In the genomic region with DNA sequence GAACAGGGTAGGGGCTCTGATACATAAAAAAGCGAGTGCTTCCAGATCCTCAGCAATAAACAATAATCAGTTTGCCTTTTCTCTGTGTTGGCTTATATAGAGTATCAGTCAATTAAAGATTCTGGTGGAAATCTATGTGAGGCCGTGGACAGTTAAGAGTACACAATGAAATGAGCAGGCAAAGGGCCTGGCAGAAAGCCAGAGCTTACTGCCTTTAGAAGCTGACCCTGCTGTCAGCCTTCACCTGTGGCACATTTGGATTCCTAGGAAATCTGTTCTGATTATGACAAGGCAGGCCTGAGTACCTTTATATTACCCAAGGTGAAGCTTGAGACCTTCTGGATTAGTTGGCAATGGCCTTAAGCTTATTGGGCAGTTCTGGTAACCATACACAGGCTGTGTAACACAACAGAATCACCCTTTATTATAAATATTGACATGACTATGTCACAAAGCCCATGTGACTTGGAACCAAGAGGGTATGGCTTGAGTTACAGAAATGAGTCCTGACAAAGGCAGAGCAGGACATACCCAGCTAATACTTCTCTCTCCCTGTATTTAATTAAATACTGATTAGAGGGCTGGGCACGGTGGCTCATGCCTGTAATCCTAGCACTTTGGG, we compare ENCODE assay signal across 11 cellular contexts. TPM values are rescaled to one million over a fixed set of nuclear protein-coding genes. Genes with fewer than 3 reads are reported as not detected.
DNase-seq lines count a peak whose midpoint lies in the region; ATAC-seq, FAIRE-seq and TF ChIP-seq lines count a peak whose summit lies in the region.
"Had no signal": no experiment of that assay in that cellular context is flagged by ENCODE, and none has a peak within 500 bp of the region (broad histone marks: within the 10 kb centered on the region; RNA-seq: fewer than 3 reads in every experiment).

No MANE protein-coding gene starts in this region.

- DNase-seq in G401 (ENCODE audit: low spot score) = peak; percentile 66
- peak; percentile 99 for DNase-seq in NCI-H2029 (lab: John Stamatoyannopoulos, UW)
- no peak for DNase-seq in endodermal cell
- peak in 4 of 6 donors; percentile 20 to 53 (median 34) for DNase-seq in pancreas
- no peak for DNase-seq in NCI-H1048 (lab: John Stamatoyannopoulos, UW)
- DNase-seq in activated CD8-positive, alpha-beta T cell treated with anti-CD3 and anti-CD28 coated beads, Interleukin-2, amount 10 ng/mL, durations not matched to agents 7 days and 5 days = no peak
- DNase-seq in stimulated activated effector memory CD8-positive, alpha-beta T cell treated with anti-CD3 and anti-CD28 coated beads, Interleukin-12 subunit alpha, Interleukin-12 subunit beta, amount 100 ng/mL, for 72 hours (ENCODE audit: low spot score in 2 of 2) = no peak
- DNase-seq: erythroblast, KG1 had no signal

- H3K9me3 Mint-ChIP-seq in endodermal cell = no peaks in the 10 kb centered on the region
- H3K9me3 Mint-ChIP-seq in activated CD8-positive, alpha-beta T cell treated with anti-CD3 and anti-CD28 coated beads, Interleukin-2, amount 10 ng/mL, durations not matched to agents 7 days and 5 days (ENCODE audit: insufficient read depth) = no peaks in the 10 kb centered on the region
- no peaks in the 10 kb centered on the region for H3K9me3 Mint-ChIP-seq in stimulated activated effector memory CD8-positive, alpha-beta T cell treated with anti-CD3 and anti-CD28 coated beads, Interleukin-12 subunit alpha, Interleukin-12 subunit beta, amount 100 ng/mL, for 72 hours
- H3K9me3 Mint-ChIP-seq: T-helper 1 cell treated with Interleukin-12 subunit alpha and Interleukin-12 subunit beta and Interleukin-4 antibody, amounts not matched to agents 30 μg/mL and 1 μg/mL, for 36 hours had no signal

- H3K27me3 ChIP-seq in endodermal cell (ENCODE audit: control insufficient read depth, insufficient read depth, low read length, poor library complexity, severe bottlenecking) (no peaks in the 10 kb centered on the region), pancreas (no peaks in the 10 kb centered on the region)

- intact Hi-C loops in pancreas (cut with DNase I) = no loop called here

- POLR2A ChIA-PET in activated CD8-positive, alpha-beta T cell treated with anti-CD3 and anti-CD28 coated beads, Interleukin-2, amount 10 ng/mL, durations not matched to agents 7 days and 5 days (lab: Charles Lee) = interaction anchor here (0.7 kb wide), 1 partner anchor 121 kb away, joined by 3 read pairs; no protein-coding TSS in a partner anchor

- no peak for TF ChIP-seq CTCF in endodermal cell (conservative IDR thresholded peaks at IDR 0.05)
- no peak for TF ChIP-seq CTCF in pancreas (IDR thresholded peaks at IDR 0.05)

- peaks cover 25% of the 10 kb centered on the region for H3K4me1 Mint-ChIP-seq in endodermal cell
- H3K4me1 Mint-ChIP-seq in activated CD8-positive, alpha-beta T cell treated with anti-CD3 and anti-CD28 coated beads, Interleukin-2, amount 10 ng/mL, durations not matched to agents 7 days and 5 days (ENCODE audit: low read depth) = peaks cover 39% of the 10 kb centered on the region
- peaks cover 47% of the 10 kb centered on the region for H3K4me1 Mint-ChIP-seq in stimulated activated effector memory CD8-positive, alpha-beta T cell treated with anti-CD3 and anti-CD28 coated beads, Interleukin-12 subunit alpha, Interleukin-12 subunit beta, amount 100 ng/mL, for 72 hours

- in situ Hi-C loops in G401 (cut with HindIII; ENCODE audit: low sequenced_read_pairs) = no loop called here

- peak overlapping the region; percentile 33 for H3K27ac Mint-ChIP-seq in endodermal cell
- H3K27ac Mint-ChIP-seq in activated CD8-positive, alpha-beta T cell treated with anti-CD3 and anti-CD28 coated beads, Interleukin-2, amount 10 ng/mL, durations not matched to agents 7 days and 5 days = no peak overlapping the region
- no peak overlapping the region for H3K27ac Mint-ChIP-seq in stimulated activated effector memory CD8-positive, alpha-beta T cell treated with anti-CD3 and anti-CD28 coated beads, Interleukin-12 subunit alpha, Interleukin-12 subunit beta, amount 100 ng/mL, for 72 hours
- H3K27ac Mint-ChIP-seq: T-helper 1 cell treated with Interleukin-12 subunit alpha and Interleukin-12 subunit beta and Interleukin-4 antibody, amounts not matched to agents 30 μg/mL and 1 μg/mL, for 36 hours had no signal

- H3K4me1 ChIP-seq in endodermal cell (ENCODE audit: control insufficient read depth, insufficient read depth, low read length) = peaks cover 8% of the 10 kb centered on the region
- H3K4me1 ChIP-seq in pancreas = peaks cover 0 to 11% (median 9%) of the 10 kb centered on the region in 3 donors

- ATAC-seq in pancreas = peak; percentile 68 to 82 (median 78)
- no peak for ATAC-seq in activated CD8-positive, alpha-beta T cell treated with anti-CD3 and anti-CD28 coated beads, Interleukin-2, amount 10 ng/mL, durations not matched to agents 7 days and 5 days
- no peak for ATAC-seq in stimulated activated effector memory CD8-positive, alpha-beta T cell treated with anti-CD3 and anti-CD28 coated beads, Interleukin-12 subunit alpha, Interleukin-12 subunit beta, amount 100 ng/mL, for 72 hours

- H3K36me3 Mint-ChIP-seq in endodermal cell (ENCODE audit: low read depth) = peaks cover 28% of the 10 kb centered on the region
- H3K36me3 Mint-ChIP-seq in activated CD8-positive, alpha-beta T cell treated with anti-CD3 and anti-CD28 coated beads, Interleukin-2, amount 10 ng/mL, durations not matched to agents 7 days and 5 days (ENCODE audit: low read depth) = peaks cover 25% of the 10 kb centered on the region
- peaks cover 16% of the 10 kb centered on the region for H3K36me3 Mint-ChIP-seq in stimulated activated effector memory CD8-positive, alpha-beta T cell treated with anti-CD3 and anti-CD28 coated beads, Interleukin-12 subunit alpha, Interleukin-12 subunit beta, amount 100 ng/mL, for 72 hours

- H3K36me3 ChIP-seq in endodermal cell (ENCODE audit: control insufficient read depth, insufficient read depth, low read length) = peaks cover 26% of the 10 kb centered on the region
- H3K36me3 ChIP-seq in pancreas = peaks cover 0 to 12% (median 8%) of the 10 kb centered on the region in 3 donors

- 92 to 95% methylated on average over 3 of the region's 3 CpGs for WGBS in endodermal cell (ENCODE audit: insufficient coverage in 1 of 2, insufficient read length in 1 of 2), 2 experiments
- 54 to 57% methylated on average over 3 of the region's 3 CpGs for WGBS in pancreas, 2 donors

- H3K9me3 ChIP-seq in endodermal cell (ENCODE audit: control insufficient read depth, low read length) (no peaks in the 10 kb centered on the region), pancreas (no peaks in the 10 kb centered on the region)

- H3K4me3 Mint-ChIP-seq in endodermal cell = no peak overlapping the region
- H3K4me3 Mint-ChIP-seq in activated CD8-positive, alpha-beta T cell treated with anti-CD3 and anti-CD28 coated beads, Interleukin-2, amount 10 ng/mL, durations not matched to agents 7 days and 5 days = no peak overlapping the region
- H3K4me3 Mint-ChIP-seq in stimulated activated effector memory CD8-positive, alpha-beta T cell treated with anti-CD3 and anti-CD28 coated beads, Interleukin-12 subunit alpha, Interleukin-12 subunit beta, amount 100 ng/mL, for 72 hours = no peak overlapping the region
- H3K4me3 Mint-ChIP-seq: T-helper 1 cell treated with Interleukin-12 subunit alpha and Interleukin-12 subunit beta and Interleukin-4 antibody, amounts not matched to agents 30 μg/mL and 1 μg/mL, for 36 hours had no signal

- CTCF ChIA-PET in activated CD8-positive, alpha-beta T cell treated with anti-CD3 and anti-CD28 coated beads, Interleukin-2, amount 10 ng/mL, durations not matched to agents 7 days and 5 days (lab: Charles Lee) = interaction anchor here (6.5 kb wide), 1 partner anchor 7 kb away, joined by 34 read pairs; no protein-coding TSS in a partner anchor

- no peaks in the 10 kb centered on the region for H3K27me3 Mint-ChIP-seq in endodermal cell (ENCODE audit: insufficient read depth)
- no peaks in the 10 kb centered on the region for H3K27me3 Mint-ChIP-seq in activated CD8-positive, alpha-beta T cell treated with anti-CD3 and anti-CD28 coated beads, Interleukin-2, amount 10 ng/mL, durations not matched to agents 7 days and 5 days (ENCODE audit: low read depth)

- H3K4me3 ChIP-seq in endodermal cell (ENCODE audit: low read length) (no peak overlapping the region), pancreas (no peak overlapping the region)

- FAIRE-seq in pancreas (lab: Jason Lieb, UNC) = no peak
- FAIRE-seq: astrocyte had no signal

- H3K9ac ChIP-seq in endodermal cell (ENCODE audit: extremely low read depth, low read length, poor library complexity, severe bottlenecking) = no peak overlapping the region

- no peak overlapping the region for H3K27ac ChIP-seq in endodermal cell (ENCODE audit: low read depth, low read length)
- H3K27ac ChIP-seq in pancreas = peak overlapping the region in 2 of 4 donors; percentile 16 to 37

RNA-seq across cellular contexts. Expression of gene NBEAL2, which starts 43.2 kb away (rescaled TPM):
- 11.8 and 27.2 TPM in 2 replicates for total RNA-seq in G401 (2014; rRNA removed; shearing (Covaris generic))
- total RNA-seq in endodermal cell (10 to 100 TPM; 59.2 to 64.0 TPM), pancreas (10 to 100 TPM; 30.6 to 67.4 (median 37.1) TPM)
- polyA plus RNA-seq in endodermal cell (2013, experiment 1 of 2) = 22.9 TPM
- 17.8 TPM for polyA plus RNA-seq in endodermal cell (2013, experiment 2 of 2)
- polyA plus RNA-seq in pancreas = 100 to 1,000 TPM; 231 to 265 TPM
- 100 to 1,000 TPM; 206 to 212 TPM for total RNA-seq in activated CD8-positive, alpha-beta T cell treated with anti-CD3 and anti-CD28 coated beads, Interleukin-2, amount 10 ng/mL, durations not matched to agents 7 days and 5 days

RNA-seq across cellular contexts. Expression of gene CCDC12, which starts 46.1 kb away (rescaled TPM):
- total RNA-seq in G401 (2014; rRNA removed; shearing (Covaris generic)) = 31.0 and 37.7 TPM in 2 replicates
- 10 to 100 TPM; 46.7 to 47.8 TPM for total RNA-seq in endodermal cell
- 44.4 TPM for polyA plus RNA-seq in endodermal cell (2013, experiment 1 of 2)
- polyA plus RNA-seq in endodermal cell (2013, experiment 2 of 2) = 41.1 TPM
- total RNA-seq in pancreas = 10 to 100 TPM; 20.7 to 30.4 (median 22.4) TPM
- 10 to 100 TPM; 64.9 to 82.8 TPM for polyA plus RNA-seq in pancreas
- 10 to 100 TPM; 59.4 to 62.2 TPM for total RNA-seq in activated CD8-positive, alpha-beta T cell treated with anti-CD3 and anti-CD28 coated beads, Interleukin-2, amount 10 ng/mL, durations not matched to agents 7 days and 5 days

Comparison
In these comparisons a context has a peak if more than half of its experiments do, and no peak if none do; other contexts are left out.
1. DNase-seq: peak in G401 (single experiment), NCI-H2029 (single experiment) and pancreas (4 of 6); none in endodermal cell (single experiment), NCI-H1048 (single experiment), activated CD8-positive, alpha-beta T cell treated with anti-CD3 and anti-CD28 coated beads, Interleukin-2, amount 10 ng/mL, durations not matched to agents 7 days and 5 days (single experiment) and stimulated activated effector memory CD8-positive, alpha-beta T cell treated with anti-CD3 and anti-CD28 coated beads, Interleukin-12 subunit alpha, Interleukin-12 subunit beta, amount 100 ng/mL, for 72 hours (0 of 2).
2. ATAC-seq: peak in pancreas (4 of 4); none in activated CD8-positive, alpha-beta T cell treated with anti-CD3 and anti-CD28 coated beads, Interleukin-2, amount 10 ng/mL, durations not matched to agents 7 days and 5 days (single experiment) and stimulated activated effector memory CD8-positive, alpha-beta T cell treated with anti-CD3 and anti-CD28 coated beads, Interleukin-12 subunit alpha, Interleukin-12 subunit beta, amount 100 ng/mL, for 72 hours (single experiment).